ENCODE assay signal across 27 cellular contexts in genomic region chr18:36724169-36724568, GRCh38.
A peak's percentile ranks its signal among the peaks of the same experiment; 100 is the strongest.
DNase-seq lines count a peak whose midpoint lies in the region; FAIRE-seq and TF ChIP-seq lines count a peak whose summit lies in the region.
"Had no signal": no experiment of that assay in that cellular context is flagged by ENCODE, and none has a peak within 500 bp of the region (broad histone marks: within the 10 kb centered on the region; RNA-seq: fewer than 3 reads in every experiment).

No MANE protein-coding gene starts in this region.

- H3K9ac ChIP-seq in endodermal cell (ENCODE audit: extremely low read depth, low read length, poor library complexity, severe bottlenecking), result no peak overlapping the region
- H3K9ac ChIP-seq in stomach smooth muscle (ENCODE audit: low read length in 2 of 2), result peak overlapping the region in 1 of 2 donors; percentile 29
- H3K9ac ChIP-seq: BLaER1 had no signal

- H3K27ac Mint-ChIP-seq in endodermal cell, result no peak overlapping the region
- no peak overlapping the region for H3K27ac Mint-ChIP-seq in CD4-positive, alpha-beta memory T cell
- H3K27ac Mint-ChIP-seq in T-helper 2 cell treated with Interferon-gamma antibody and Interleukin-4, amounts not matched to agents 5 μg/mL and 100 μg/mL, for 36 hours, result no peak overlapping the region
- H3K27ac Mint-ChIP-seq: activated CD4-positive, alpha-beta T cell treated with anti-CD3 and anti-CD28 coated beads for 36 hours; activated T-cell treated with anti-CD3 and anti-CD28 coated beads, Interleukin-2, amount 50 U/mL, for 24 hours; stimulated activated naive B cell treated with anti-CD40 and anti-IgM and Interleukin-4, amounts not matched to agents 10 μg/mL and 1 μg/mL and 100 μg/mL, for 72 hours; T-helper 1 cell treated with Interleukin-12 subunit alpha and Interleukin-12 subunit beta and Interleukin-4 antibody, amounts not matched to agents 30 μg/mL and 1 μg/mL, for 36 hours; type B pancreatic cell had no signal

- H3K4me3 ChIP-seq in AG10803 (ENCODE audit: low read length) (peak overlapping the region; percentile 7; the same call in 1 of the 2 replicates), endodermal cell (ENCODE audit: low read length) (no peak overlapping the region), osteoblast (ENCODE audit: insufficient read depth, low read length) (no peak overlapping the region), stomach smooth muscle (ENCODE audit: low read length in 2 of 2) (peak overlapping the region; percentile 11 to 67)
- no peak overlapping the region for H3K4me3 ChIP-seq in CD4-positive, alpha-beta memory T cell (ENCODE audit: low read length in 2 of 2)
- H3K4me3 ChIP-seq: BLaER1, SK-N-MC had no signal

- H3K27ac ChIP-seq in endodermal cell (ENCODE audit: low read depth, low read length), result no peak overlapping the region
- H3K27ac ChIP-seq in osteoblast (ENCODE audit: low read depth, low read length), result no peak overlapping the region
- H3K27ac ChIP-seq in stomach smooth muscle (ENCODE audit: low read length), result no peak overlapping the region
- H3K27ac ChIP-seq in CD4-positive, alpha-beta memory T cell (ENCODE audit: low read depth, low read length), result no peak overlapping the region
- H3K27ac ChIP-seq: BLaER1, SK-N-MC had no signal

- DNase-seq in AG10803 (ENCODE audit: low read depth) (no peak), endodermal cell (peak; percentile 40), osteoblast (ENCODE audit: insufficient read length, low spot score, missing footprints) (no peak), H54 (ENCODE audit: insufficient read length, low spot score) (no peak)
- DNase-seq in CD4-positive, alpha-beta memory T cell, result no peak
- no peak for DNase-seq in activated CD4-positive, CD25-positive, alpha-beta regulatory T cell treated with anti-CD3 and anti-CD28 coated beads, Interleukin-2, amount 50 U/mL, for 72 hours
- no peak for DNase-seq in T-helper 2 cell treated with Interferon-gamma antibody and Interleukin-4, amounts not matched to agents 5 μg/mL and 100 μg/mL, for 36 hours (ENCODE audit: low spot score)
- DNase-seq: activated CD4-positive, alpha-beta T cell treated with anti-CD3 and anti-CD28 coated beads for 36 hours; activated T-cell treated with anti-CD3 and anti-CD28 coated beads, Interleukin-2, amount 50 U/mL, for 24 hours; Caco-2; cortex of kidney; DND-41; glutamatergic neuron; Karpas-422; kidney glomerular epithelial cell; NCI-H1048; NCI-H187; NCI-H2171 treated with DMSO at 0.1 percent for 48 hours; NCI-H526; stimulated activated CD4-positive, alpha-beta T cell treated with anti-CD3 and anti-CD28 coated beads, Interleukin-4, amount 100 ng/mL, for 24 hours; stimulated activated naive B cell treated with anti-CD40 and anti-IgM and Interleukin-4, amounts not matched to agents 10 μg/mL and 1 μg/mL and 100 μg/mL, for 72 hours had no signal

- H2AFZ ChIP-seq in osteoblast (ENCODE audit: low read length), result peak overlapping the region; percentile 73

- peaks cover 4% of the 10 kb centered on the region for H3K27me3 Mint-ChIP-seq in endodermal cell (ENCODE audit: insufficient read depth)
- H3K27me3 Mint-ChIP-seq in CD4-positive, alpha-beta memory T cell, result peaks cover 0 to 7% of the 10 kb centered on the region in 2 donors
- peaks cover 10% of the 10 kb centered on the region for H3K27me3 Mint-ChIP-seq in T-helper 2 cell treated with Interferon-gamma antibody and Interleukin-4, amounts not matched to agents 5 μg/mL and 100 μg/mL, for 36 hours (ENCODE audit: low read depth)

- peak overlapping the region; percentile 76 for H3K4me2 ChIP-seq in osteoblast (ENCODE audit: insufficient read depth, low read length)
- H3K4me2 ChIP-seq: BLaER1 had no signal

- no peaks in the 10 kb centered on the region for H4K20me1 ChIP-seq in osteoblast (ENCODE audit: insufficient read depth, low read length)
- H4K20me1 ChIP-seq: BLaER1 had no signal

- H3K9me3 ChIP-seq in endodermal cell (ENCODE audit: control insufficient read depth, low read length), result no peaks in the 10 kb centered on the region
- no peaks in the 10 kb centered on the region for H3K9me3 ChIP-seq in osteoblast (ENCODE audit: low read depth, low read length)
- H3K9me3 ChIP-seq in stomach smooth muscle (ENCODE audit: control insufficient read depth in 2 of 2, low read length in 2 of 2), result no peaks in the 10 kb centered on the region
- no peaks in the 10 kb centered on the region for H3K9me3 ChIP-seq in CD4-positive, alpha-beta memory T cell (ENCODE audit: control insufficient read depth in 1 of 2, low read length in 2 of 2)
- H3K9me3 ChIP-seq: BLaER1, Caco-2 had no signal

- intact Hi-C loops in CD4-positive, alpha-beta memory T cell (cut with micrococcal nuclease), result no loop called here

- no peak for TF ChIP-seq CTCF in AG10803 (conservative IDR thresholded peaks at IDR 0.05; ENCODE audit: low read length)
- TF ChIP-seq CTCF in endodermal cell (conservative IDR thresholded peaks at IDR 0.05), result no peak
- TF ChIP-seq CTCF in osteoblast (IDR thresholded peaks at IDR 0.05; ENCODE audit: extremely low read depth, low read depth, low read length), result no peak

- CTCF ChIA-PET in CD4-positive, alpha-beta memory T cell (lab: Charles Lee; ENCODE audit: partially characterized antibody), result no interaction called here

- no peaks in the 10 kb centered on the region for H3K79me2 ChIP-seq in osteoblast (ENCODE audit: insufficient read depth, low read length)

- no peak for TF ChIP-seq POLR2A in H54 (IDR thresholded peaks at IDR 0.05; ENCODE audit: low read depth, low read length)

- no peaks in the 10 kb centered on the region for H3K4me1 Mint-ChIP-seq in endodermal cell
- H3K4me1 Mint-ChIP-seq in CD4-positive, alpha-beta memory T cell, result no peaks in the 10 kb centered on the region
- H3K4me1 Mint-ChIP-seq in T-helper 2 cell treated with Interferon-gamma antibody and Interleukin-4, amounts not matched to agents 5 μg/mL and 100 μg/mL, for 36 hours (ENCODE audit: low read depth), result no peaks in the 10 kb centered on the region
- H3K4me1 Mint-ChIP-seq: activated CD4-positive, alpha-beta T cell treated with anti-CD3 and anti-CD28 coated beads for 36 hours; stimulated activated naive B cell treated with anti-CD40 and anti-IgM and Interleukin-4, amounts not matched to agents 10 μg/mL and 1 μg/mL and 100 μg/mL, for 72 hours had no signal

- POLR2A ChIA-PET in CD4-positive, alpha-beta memory T cell (lab: Charles Lee; ENCODE audit: partially characterized antibody), result no interaction called here

- H3K4me1 ChIP-seq in endodermal cell (ENCODE audit: control insufficient read depth, insufficient read depth, low read length), result no peaks in the 10 kb centered on the region
- peaks cover 5% of the 10 kb centered on the region for H3K4me1 ChIP-seq in osteoblast (ENCODE audit: insufficient read depth, low read length)
- peaks cover 16% of the 10 kb centered on the region for H3K4me1 ChIP-seq in stomach smooth muscle (ENCODE audit: control insufficient read depth, insufficient read depth, low read length)
- no peaks in the 10 kb centered on the region for H3K4me1 ChIP-seq in CD4-positive, alpha-beta memory T cell (ENCODE audit: insufficient read depth, low read length)
- H3K4me1 ChIP-seq: BLaER1, Caco-2 had no signal

- H3K36me3 ChIP-seq in endodermal cell (ENCODE audit: control insufficient read depth, insufficient read depth, low read length) (no peaks in the 10 kb centered on the region), osteoblast (ENCODE audit: insufficient read depth, low read length) (no peaks in the 10 kb centered on the region), stomach smooth muscle (ENCODE audit: control insufficient read depth in 2 of 2, insufficient read depth in 2 of 2, low read length in 2 of 2) (peaks cover 0 to under 1% of the 10 kb centered on the region in 2 donors)
- H3K36me3 ChIP-seq in CD4-positive, alpha-beta memory T cell (ENCODE audit: insufficient read depth, low read length), result no peaks in the 10 kb centered on the region
- H3K36me3 ChIP-seq: BLaER1 had no signal

- no peak for FAIRE-seq in H54 (lab: Jason Lieb, UNC)
- FAIRE-seq: H1 had no signal

- 89 to 97% methylated on average over 6 to 7 of the region's 7 CpGs for WGBS in endodermal cell (ENCODE audit: insufficient coverage in 1 of 2, insufficient read length in 1 of 2), 2 experiments

- H3K27me3 ChIP-seq in endodermal cell (ENCODE audit: control insufficient read depth, insufficient read depth, low read length, poor library complexity, severe bottlenecking) (no peaks in the 10 kb centered on the region), osteoblast (ENCODE audit: insufficient read depth, low read length) (no peaks in the 10 kb centered on the region), stomach smooth muscle (ENCODE audit: control insufficient read depth in 1 of 2, insufficient read depth in 2 of 2, low read length in 2 of 2) (no peaks in the 10 kb centered on the region)
- H3K27me3 ChIP-seq in CD4-positive, alpha-beta memory T cell (ENCODE audit: insufficient read depth, low read length), result no peaks in the 10 kb centered on the region
- H3K27me3 ChIP-seq: BLaER1 had no signal

- no peak overlapping the region for H3K4me3 Mint-ChIP-seq in endodermal cell
- no peak overlapping the region for H3K4me3 Mint-ChIP-seq in CD4-positive, alpha-beta memory T cell
- no peak overlapping the region for H3K4me3 Mint-ChIP-seq in T-helper 2 cell treated with Interferon-gamma antibody and Interleukin-4, amounts not matched to agents 5 μg/mL and 100 μg/mL, for 36 hours
- H3K4me3 Mint-ChIP-seq: activated CD4-positive, alpha-beta T cell treated with anti-CD3 and anti-CD28 coated beads for 36 hours; activated T-cell treated with anti-CD3 and anti-CD28 coated beads, Interleukin-2, amount 50 U/mL, for 24 hours; stimulated activated naive B cell treated with anti-CD40 and anti-IgM and Interleukin-4, amounts not matched to agents 10 μg/mL and 1 μg/mL and 100 μg/mL, for 72 hours; T-helper 1 cell treated with Interleukin-12 subunit alpha and Interleukin-12 subunit beta and Interleukin-4 antibody, amounts not matched to agents 30 μg/mL and 1 μg/mL, for 36 hours; type B pancreatic cell had no signal

- H3K36me3 Mint-ChIP-seq in endodermal cell (ENCODE audit: low read depth), result no peaks in the 10 kb centered on the region
- no peaks in the 10 kb centered on the region for H3K36me3 Mint-ChIP-seq in CD4-positive, alpha-beta memory T cell
- no peaks in the 10 kb centered on the region for H3K36me3 Mint-ChIP-seq in T-helper 2 cell treated with Interferon-gamma antibody and Interleukin-4, amounts not matched to agents 5 μg/mL and 100 μg/mL, for 36 hours (ENCODE audit: low read depth)
- H3K36me3 Mint-ChIP-seq: stimulated activated naive B cell treated with anti-CD40 and anti-IgM and Interleukin-4, amounts not matched to agents 10 μg/mL and 1 μg/mL and 100 μg/mL, for 72 hours; type B pancreatic cell had no signal

- no peaks in the 10 kb centered on the region for H3K9me3 Mint-ChIP-seq in endodermal cell
- no peaks in the 10 kb centered on the region for H3K9me3 Mint-ChIP-seq in CD4-positive, alpha-beta memory T cell
- no peaks in the 10 kb centered on the region for H3K9me3 Mint-ChIP-seq in T-helper 2 cell treated with Interferon-gamma antibody and Interleukin-4, amounts not matched to agents 5 μg/mL and 100 μg/mL, for 36 hours
- H3K9me3 Mint-ChIP-seq: activated T-cell treated with anti-CD3 and anti-CD28 coated beads, Interleukin-2, amount 50 U/mL, for 24 hours; stimulated activated naive B cell treated with anti-CD40 and anti-IgM and Interleukin-4, amounts not matched to agents 10 μg/mL and 1 μg/mL and 100 μg/mL, for 72 hours; T-helper 1 cell treated with Interleukin-12 subunit alpha and Interleukin-12 subunit beta and Interleukin-4 antibody, amounts not matched to agents 30 μg/mL and 1 μg/mL, for 36 hours; type B pancreatic cell had no signal

Comparison
In these comparisons a context has a peak if more than half of its experiments do, and no peak if none do; other contexts are left out.
1. H3K4me3 ChIP-seq: peak in AG10803 (single experiment) and stomach smooth muscle (2 of 2); none in endodermal cell (single experiment), osteoblast (single experiment) and CD4-positive, alpha-beta memory T cell (0 of 2).